1 cellular context compared by ENCODE assay signal in genomic region chr7:117961235-117961634, GRCh38.
TF ChIP-seq lines count a peak whose summit lies in the region.

No MANE protein-coding gene starts in this region.

TF ChIP-seq in GM23338, 12 proteins besides CTCF, POLR2A, EP300 and RAD21 (continued from another document):
- no peak for TF ChIP-seq ZNF462 (CRISPR knock-in tag; IDR thresholded peaks at IDR 0.05)
- TF ChIP-seq EZH2 (IDR thresholded peaks at IDR 0.05; ENCODE audit: low read depth, unreplicated experiment) = no peak
- TF ChIP-seq ETS1 (IDR thresholded peaks at IDR 0.05) = no peak
- no peak for TF ChIP-seq CREB1 (CRISPR knock-in tag; IDR thresholded peaks at IDR 0.05; ENCODE audit: low read depth)
- TF ChIP-seq ZNF331 (CRISPR knock-in tag; IDR thresholded peaks at IDR 0.05; ENCODE audit: low read depth) = no peak
- TF ChIP-seq JUNB (IDR thresholded peaks at IDR 0.05; ENCODE audit: unreplicated experiment) = no peak
- TF ChIP-seq EZH2phosphoT487 (IDR thresholded peaks at IDR 0.05; ENCODE audit: unreplicated experiment) = no peak
- no peak for TF ChIP-seq POLR2AphosphoS5 (IDR thresholded peaks at IDR 0.05; ENCODE audit: low read depth)
- no peak for TF ChIP-seq REST (IDR thresholded peaks at IDR 0.05; ENCODE audit: unreplicated experiment)
- TF ChIP-seq STAT1 (IDR thresholded peaks at IDR 0.05; ENCODE audit: unreplicated experiment) = no peak
- TF ChIP-seq NANOG (IDR thresholded peaks at IDR 0.05; ENCODE audit: borderline replicate concordance) = no peak
